ENCODE assay signal across 8 cellular contexts in the genomic region with DNA sequence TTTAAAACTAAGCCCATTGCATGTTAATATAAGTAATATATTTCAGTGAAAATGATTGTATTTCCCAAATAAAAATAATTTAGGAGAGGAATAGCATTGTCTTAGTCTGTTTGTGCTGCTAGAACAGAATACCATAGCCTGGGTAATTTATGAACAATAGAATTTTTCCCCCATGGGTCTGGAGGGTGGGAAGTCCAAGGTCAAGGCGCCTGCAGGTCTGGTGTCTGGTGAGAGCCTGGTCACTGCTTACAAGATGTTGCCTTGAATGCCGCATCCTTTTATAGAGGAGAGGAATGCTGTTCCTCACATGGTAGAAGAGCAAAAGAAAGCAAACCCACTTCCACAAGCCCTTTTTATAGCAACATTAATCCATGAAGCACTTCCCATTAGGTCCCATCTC.
"Had no signal": no experiment of that assay in that cellular context is flagged by ENCODE, and none has a peak within 500 bp of the region (broad histone marks: within the 10 kb centered on the region; RNA-seq: fewer than 3 reads in every experiment).

No MANE protein-coding gene starts in this region.

- H3K4me3 ChIP-seq: GM12878 had no signal

- ATAC-seq: GM12878 had no signal

- DNase-seq: GDM1, GF-D8 had no signal

- FAIRE-seq: G401.6, GM12878, GM12891, GM12892, GM18507, GM19239 had no signal
